In genomic region chr20:43993552-43993951, GRCh38 we compare ENCODE assay signal across 15 cellular contexts.
A peak's percentile ranks its signal among the peaks of the same experiment; 100 is the strongest.
DNase-seq lines count a peak whose midpoint lies in the region; ATAC-seq and TF ChIP-seq lines count a peak whose summit lies in the region.
"Had no signal": no experiment of that assay in that cellular context is flagged by ENCODE, and none has a peak within 500 bp of the region (broad histone marks: within the 10 kb centered on the region; RNA-seq: fewer than 3 reads in every experiment).

No MANE protein-coding gene starts in this region.

- H3F3A ChIP-seq in SK-N-SH (replicated peaks; ENCODE audit: insufficient read depth) = peaks cover 3% of the 10 kb centered on the region

- no peak for TF ChIP-seq RAD21 in SK-N-SH (IDR thresholded peaks at IDR 0.05; ENCODE audit: low read length)

- H3K4me2 ChIP-seq in SK-N-SH = no peak overlapping the region
- no peak overlapping the region for H3K4me2 ChIP-seq in Karpas-422 (ENCODE audit: low read depth, low read length, poor library complexity, severe bottlenecking)
- H3K4me2 ChIP-seq: BLaER1 had no signal

- no peaks in the 10 kb centered on the region for H3K9me3 ChIP-seq in SK-N-SH
- no peaks in the 10 kb centered on the region for H3K9me3 ChIP-seq in Karpas-422 (ENCODE audit: low read length)
- peaks cover 4% of the 10 kb centered on the region for H3K9me3 ChIP-seq in adipocyte (ENCODE audit: control insufficient read depth, low read length)

- no peak overlapping the region for H2AFZ ChIP-seq in SK-N-SH (ENCODE audit: low read depth)
- H2AFZ ChIP-seq in Karpas-422 (ENCODE audit: low read length) = no peak overlapping the region

- DNase-seq in SK-N-SH = no peak
- DNase-seq in Karpas-422 = no peak
- DNase-seq in adipocyte (ENCODE audit: low read depth) = peak; percentile 30
- peak; percentile 16 for DNase-seq in iris pigment epithelial cell (ENCODE audit: low read depth)
- no peak for DNase-seq in KG1 (lab: John Stamatoyannopoulos, UW)
- DNase-seq in OCI-M2 (lab: John Stamatoyannopoulos, UW; ENCODE audit: unreplicated experiment) = no peak
- DNase-seq: AML-193; Calu3; CD4-positive, CD25-positive, alpha-beta regulatory T cell; DMS79 treated with DMSO at 0.1 percent for 48 hours; GF-D8 had no signal

- ATAC-seq in SK-N-SH treated with all-trans-retinoic acid at 6 μM for 48 hours (peak; percentile 57; the same call in 2 of the 3 replicates), GM18520 (IDR thresholded peaks at IDR 0.05; ENCODE audit: unreplicated experiment) (no peak)

- H3K4me1 ChIP-seq in SK-N-SH (ENCODE audit: control insufficient read depth in 1 of 2, insufficient read depth in 2 of 2, low read depth in 1 of 2, low read length in 1 of 2) (peaks cover 6 to 12% of the 10 kb centered on the region in 2 experiments; a peak in 2 of 4 replicates), Karpas-422 (ENCODE audit: low read length) (peaks cover 21% of the 10 kb centered on the region), adipocyte (ENCODE audit: control insufficient read depth, insufficient read depth, low read length) (no peaks in the 10 kb centered on the region)
- H3K4me1 ChIP-seq: BLaER1 had no signal

- 80% methylated on average over 4 of the region's 4 CpGs for WGBS in SK-N-SH (ENCODE audit: low lambda C conversion rate)

- H3K36me3 ChIP-seq in SK-N-SH (replicated peaks in 1 of 2; ENCODE audit: control insufficient read depth in 1 of 2, insufficient read depth in 2 of 2, low read length in 1 of 2) (no peaks in the 10 kb centered on the region), Karpas-422 (ENCODE audit: insufficient read depth, low read length) (peaks cover 81% of the 10 kb centered on the region), adipocyte (ENCODE audit: control insufficient read depth, insufficient read depth, low read length, severe bottlenecking) (no peaks in the 10 kb centered on the region)
- H3K36me3 ChIP-seq: BLaER1 had no signal

- H3K79me2 ChIP-seq in SK-N-SH (ENCODE audit: insufficient read depth) = no peaks in the 10 kb centered on the region
- peaks cover 90% of the 10 kb centered on the region for H3K79me2 ChIP-seq in Karpas-422 (ENCODE audit: low read length)

- TF ChIP-seq CTCF in SK-N-SH (IDR thresholded peaks at IDR 0.05) = no peak

- H3K9me2 ChIP-seq in SK-N-SH (no peaks in the 10 kb centered on the region), Karpas-422 (replicated peaks; ENCODE audit: insufficient read depth, low read length) (no peaks in the 10 kb centered on the region)

- TF ChIP-seq EP300 in SK-N-SH (IDR thresholded peaks at IDR 0.05; ENCODE audit: borderline replicate concordance in 1 of 2, low read depth in 1 of 2, low read length in 1 of 2) = no peak

- H3K4me3 ChIP-seq in SK-N-SH (ENCODE audit: low read depth in 2 of 2, low read length in 1 of 2) (no peak overlapping the region), Karpas-422 (ENCODE audit: low read length) (no peak overlapping the region), adipocyte (ENCODE audit: low read length) (no peak overlapping the region)
- H3K4me3 ChIP-seq: BLaER1 had no signal

- H3K9ac ChIP-seq in SK-N-SH = no peak overlapping the region
- H3K9ac ChIP-seq in Karpas-422 (ENCODE audit: low read length) = no peak overlapping the region
- H3K9ac ChIP-seq in adipocyte (ENCODE audit: low read length) = no peak overlapping the region
- H3K9ac ChIP-seq: BLaER1 had no signal

- H3K27me3 ChIP-seq in SK-N-SH (ENCODE audit: insufficient read depth) (no peaks in the 10 kb centered on the region), Karpas-422 (ENCODE audit: low read length) (no peaks in the 10 kb centered on the region), adipocyte (replicated peaks; ENCODE audit: control insufficient read depth, insufficient read depth, low read length) (peaks cover 3% of the 10 kb centered on the region)
- H3K27me3 ChIP-seq: BLaER1 had no signal

- H3K27ac ChIP-seq in SK-N-SH (ENCODE audit: low read depth in 2 of 2, low read length in 1 of 2) (no peak overlapping the region), Karpas-422 (ENCODE audit: low read length) (peak overlapping the region; percentile 23; the same call in 1 of the 2 replicates)
- H3K27ac ChIP-seq: 22Rv1, BLaER1 had no signal

- CTCF ChIA-PET in SK-N-SH (lab: Yijun Ruan, JAX) = interaction anchor here (0.9 to 1.2 kb wide), 2 partner anchors 10 to 45 kb away, joined by 3 to 4 read pairs; no protein-coding TSS in a partner anchor

- H4K20me1 ChIP-seq in SK-N-SH (ENCODE audit: insufficient read depth) = no peaks in the 10 kb centered on the region
- H4K20me1 ChIP-seq in Karpas-422 (ENCODE audit: insufficient read depth, low read depth, low read length) = no peaks in the 10 kb centered on the region
- H4K20me1 ChIP-seq: BLaER1 had no signal

- POLR2A ChIA-PET in SK-N-SH (lab: Yijun Ruan, JAX) = no interaction called here

TF ChIP-seq in SK-N-SH treated with all-trans-retinoic acid at 6 μM for 48 hours, 23 proteins besides CTCF, POLR2A, EP300 and RAD21:
- TF ChIP-seq GLIS3 (CRISPR knock-in tag; IDR thresholded peaks at IDR 0.05) = no peak
- TF ChIP-seq CSRNP3 (CRISPR knock-in tag; IDR thresholded peaks at IDR 0.05) = no peak
- TF ChIP-seq RARB (CRISPR knock-in tag; IDR thresholded peaks at IDR 0.05) = no peak
- no peak for TF ChIP-seq BACH2 (CRISPR knock-in tag; IDR thresholded peaks at IDR 0.05; ENCODE audit: borderline replicate concordance)
- no peak for TF ChIP-seq ISL1 (CRISPR knock-in tag; IDR thresholded peaks at IDR 0.05)
- TF ChIP-seq PATZ1 (CRISPR knock-in tag; IDR thresholded peaks at IDR 0.05; ENCODE audit: borderline replicate concordance) = no peak
- no peak for TF ChIP-seq ZC3H10 (CRISPR knock-in tag; IDR thresholded peaks at IDR 0.05)
- TF ChIP-seq OSR1 (CRISPR knock-in tag; IDR thresholded peaks at IDR 0.05) = no peak

TF ChIP-seq in SK-N-SH, 30 proteins besides CTCF, POLR2A, EP300 and RAD21:
- TF ChIP-seq IRF3 (IDR thresholded peaks at IDR 0.05; ENCODE audit: low read depth, low read length) = no peak
- no peak for TF ChIP-seq SMC3 (IDR thresholded peaks at IDR 0.05; ENCODE audit: low read depth, low read length)
- TF ChIP-seq NFIC (IDR thresholded peaks at IDR 0.05; ENCODE audit: borderline replicate concordance) = no peak
- TF ChIP-seq NRF1 (IDR thresholded peaks at IDR 0.05; ENCODE audit: low read depth, low read length) = no peak
- no peak for TF ChIP-seq FOXM1 (IDR thresholded peaks at IDR 0.05; ENCODE audit: low read depth)
- no peak for TF ChIP-seq GATA2 (CRISPR knock-in tag; IDR thresholded peaks at IDR 0.05)
- no peak for TF ChIP-seq ELF1 (IDR thresholded peaks at IDR 0.05)
- TF ChIP-seq USF2 (IDR thresholded peaks at IDR 0.05; ENCODE audit: borderline replicate concordance, low read depth, low read length) = no peak
- no peak for TF ChIP-seq RXRA (IDR thresholded peaks at IDR 0.05; ENCODE audit: borderline replicate concordance, low read depth)
- TF ChIP-seq YY1 (IDR thresholded peaks at IDR 0.05; ENCODE audit: low read depth) = no peak
TF ChIP-seq in SK-N-SH: peak in this region for 0.

Comparison
In these comparisons a context has a peak if more than half of its experiments do, and no peak if none do; other contexts are left out.
1. DNase-seq: peak in adipocyte (single experiment) and iris pigment epithelial cell (single experiment); none in SK-N-SH (single experiment), Karpas-422 (single experiment), KG1 (single experiment) and OCI-M2 (single experiment).